ENCODE assay signal across 1 cellular context in genomic region chr7:24472093-24472492, GRCh38.
TF ChIP-seq lines count a peak whose summit lies in the region.

No MANE protein-coding gene starts in this region.

TF ChIP-seq in GM23338, 12 proteins besides CTCF, POLR2A, EP300 and RAD21:
- TF ChIP-seq, protein P1, sequence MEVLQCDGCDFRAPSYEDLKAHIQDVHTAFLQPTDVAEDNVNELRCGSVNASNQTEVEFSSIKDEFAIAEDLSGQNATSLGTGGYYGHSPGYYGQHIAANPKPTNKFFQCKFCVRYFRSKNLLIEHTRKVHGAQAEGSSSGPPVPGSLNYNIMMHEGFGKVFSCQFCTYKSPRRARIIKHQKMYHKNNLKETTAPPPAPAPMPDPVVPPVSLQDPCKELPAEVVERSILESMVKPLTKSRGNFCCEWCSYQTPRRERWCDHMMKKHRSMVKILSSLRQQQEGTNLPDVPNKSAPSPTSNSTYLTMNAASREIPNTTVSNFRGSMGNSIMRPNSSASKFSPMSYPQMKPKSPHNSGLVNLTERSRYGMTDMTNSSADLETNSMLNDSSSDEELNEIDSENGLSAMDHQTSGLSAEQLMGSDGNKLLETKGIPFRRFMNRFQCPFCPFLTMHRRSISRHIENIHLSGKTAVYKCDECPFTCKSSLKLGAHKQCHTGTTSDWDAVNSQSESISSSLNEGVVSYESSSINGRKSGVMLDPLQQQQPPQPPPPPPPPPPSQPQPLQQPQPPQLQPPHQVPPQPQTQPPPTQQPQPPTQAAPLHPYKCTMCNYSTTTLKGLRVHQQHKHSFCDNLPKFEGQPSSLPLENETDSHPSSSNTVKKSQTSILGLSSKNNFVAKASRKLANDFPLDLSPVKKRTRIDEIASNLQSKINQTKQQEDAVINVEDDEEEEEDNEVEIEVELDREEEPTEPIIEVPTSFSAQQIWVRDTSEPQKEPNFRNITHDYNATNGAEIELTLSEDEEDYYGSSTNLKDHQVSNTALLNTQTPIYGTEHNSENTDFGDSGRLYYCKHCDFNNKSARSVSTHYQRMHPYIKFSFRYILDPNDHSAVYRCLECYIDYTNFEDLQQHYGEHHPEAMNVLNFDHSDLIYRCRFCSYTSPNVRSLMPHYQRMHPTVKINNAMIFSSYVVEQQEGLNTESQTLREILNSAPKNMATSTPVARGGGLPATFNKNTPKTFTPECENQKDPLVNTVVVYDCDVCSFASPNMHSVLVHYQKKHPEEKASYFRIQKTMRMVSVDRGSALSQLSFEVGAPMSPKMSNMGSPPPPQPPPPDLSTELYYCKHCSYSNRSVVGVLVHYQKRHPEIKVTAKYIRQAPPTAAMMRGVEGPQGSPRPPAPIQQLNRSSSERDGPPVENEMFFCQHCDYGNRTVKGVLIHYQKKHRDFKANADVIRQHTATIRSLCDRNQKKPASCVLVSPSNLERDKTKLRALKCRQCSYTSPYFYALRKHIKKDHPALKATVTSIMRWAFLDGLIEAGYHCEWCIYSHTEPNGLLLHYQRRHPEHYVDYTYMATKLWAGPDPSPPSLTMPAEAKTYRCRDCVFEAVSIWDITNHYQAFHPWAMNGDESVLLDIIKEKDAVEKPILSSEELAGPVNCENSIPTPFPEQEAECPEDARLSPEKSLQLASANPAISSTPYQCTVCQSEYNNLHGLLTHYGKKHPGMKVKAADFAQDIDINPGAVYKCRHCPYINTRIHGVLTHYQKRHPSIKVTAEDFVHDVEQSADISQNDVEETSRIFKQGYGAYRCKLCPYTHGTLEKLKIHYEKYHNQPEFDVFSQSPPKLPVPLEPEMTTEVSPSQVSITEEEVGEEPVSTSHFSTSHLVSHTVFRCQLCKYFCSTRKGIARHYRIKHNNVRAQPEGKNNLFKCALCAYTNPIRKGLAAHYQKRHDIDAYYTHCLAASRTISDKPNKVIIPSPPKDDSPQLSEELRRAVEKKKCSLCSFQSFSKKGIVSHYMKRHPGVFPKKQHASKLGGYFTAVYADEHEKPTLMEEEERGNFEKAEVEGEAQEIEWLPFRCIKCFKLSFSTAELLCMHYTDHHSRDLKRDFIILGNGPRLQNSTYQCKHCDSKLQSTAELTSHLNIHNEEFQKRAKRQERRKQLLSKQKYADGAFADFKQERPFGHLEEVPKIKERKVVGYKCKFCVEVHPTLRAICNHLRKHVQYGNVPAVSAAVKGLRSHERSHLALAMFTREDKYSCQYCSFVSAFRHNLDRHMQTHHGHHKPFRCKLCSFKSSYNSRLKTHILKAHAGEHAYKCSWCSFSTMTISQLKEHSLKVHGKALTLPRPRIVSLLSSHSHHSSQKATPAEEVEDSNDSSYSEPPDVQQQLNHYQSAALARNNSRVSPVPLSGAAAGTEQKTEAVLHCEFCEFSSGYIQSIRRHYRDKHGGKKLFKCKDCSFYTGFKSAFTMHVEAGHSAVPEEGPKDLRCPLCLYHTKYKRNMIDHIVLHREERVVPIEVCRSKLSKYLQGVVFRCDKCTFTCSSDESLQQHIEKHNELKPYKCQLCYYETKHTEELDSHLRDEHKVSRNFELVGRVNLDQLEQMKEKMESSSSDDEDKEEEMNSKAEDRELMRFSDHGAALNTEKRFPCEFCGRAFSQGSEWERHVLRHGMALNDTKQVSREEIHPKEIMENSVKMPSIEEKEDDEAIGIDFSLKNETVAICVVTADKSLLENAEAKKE (CRISPR knock-in tag; IDR thresholded peaks at IDR 0.05) = no peak
- TF ChIP-seq JUNB (IDR thresholded peaks at IDR 0.05; ENCODE audit: unreplicated experiment) (no peak), ZNF114 (CRISPR knock-in tag; IDR thresholded peaks at IDR 0.05) (no peak), STAT1 (IDR thresholded peaks at IDR 0.05; ENCODE audit: unreplicated experiment) (no peak), POLR2AphosphoS5 (IDR thresholded peaks at IDR 0.05; ENCODE audit: low read depth) (no peak), ZNF331 (CRISPR knock-in tag; IDR thresholded peaks at IDR 0.05; ENCODE audit: low read depth) (no peak)
- TF ChIP-seq, protein P2, sequence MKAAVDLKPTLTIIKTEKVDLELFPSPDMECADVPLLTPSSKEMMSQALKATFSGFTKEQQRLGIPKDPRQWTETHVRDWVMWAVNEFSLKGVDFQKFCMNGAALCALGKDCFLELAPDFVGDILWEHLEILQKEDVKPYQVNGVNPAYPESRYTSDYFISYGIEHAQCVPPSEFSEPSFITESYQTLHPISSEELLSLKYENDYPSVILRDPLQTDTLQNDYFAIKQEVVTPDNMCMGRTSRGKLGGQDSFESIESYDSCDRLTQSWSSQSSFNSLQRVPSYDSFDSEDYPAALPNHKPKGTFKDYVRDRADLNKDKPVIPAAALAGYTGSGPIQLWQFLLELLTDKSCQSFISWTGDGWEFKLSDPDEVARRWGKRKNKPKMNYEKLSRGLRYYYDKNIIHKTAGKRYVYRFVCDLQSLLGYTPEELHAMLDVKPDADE (IDR thresholded peaks at IDR 0.05) = no peak
- TF ChIP-seq, protein P3, sequence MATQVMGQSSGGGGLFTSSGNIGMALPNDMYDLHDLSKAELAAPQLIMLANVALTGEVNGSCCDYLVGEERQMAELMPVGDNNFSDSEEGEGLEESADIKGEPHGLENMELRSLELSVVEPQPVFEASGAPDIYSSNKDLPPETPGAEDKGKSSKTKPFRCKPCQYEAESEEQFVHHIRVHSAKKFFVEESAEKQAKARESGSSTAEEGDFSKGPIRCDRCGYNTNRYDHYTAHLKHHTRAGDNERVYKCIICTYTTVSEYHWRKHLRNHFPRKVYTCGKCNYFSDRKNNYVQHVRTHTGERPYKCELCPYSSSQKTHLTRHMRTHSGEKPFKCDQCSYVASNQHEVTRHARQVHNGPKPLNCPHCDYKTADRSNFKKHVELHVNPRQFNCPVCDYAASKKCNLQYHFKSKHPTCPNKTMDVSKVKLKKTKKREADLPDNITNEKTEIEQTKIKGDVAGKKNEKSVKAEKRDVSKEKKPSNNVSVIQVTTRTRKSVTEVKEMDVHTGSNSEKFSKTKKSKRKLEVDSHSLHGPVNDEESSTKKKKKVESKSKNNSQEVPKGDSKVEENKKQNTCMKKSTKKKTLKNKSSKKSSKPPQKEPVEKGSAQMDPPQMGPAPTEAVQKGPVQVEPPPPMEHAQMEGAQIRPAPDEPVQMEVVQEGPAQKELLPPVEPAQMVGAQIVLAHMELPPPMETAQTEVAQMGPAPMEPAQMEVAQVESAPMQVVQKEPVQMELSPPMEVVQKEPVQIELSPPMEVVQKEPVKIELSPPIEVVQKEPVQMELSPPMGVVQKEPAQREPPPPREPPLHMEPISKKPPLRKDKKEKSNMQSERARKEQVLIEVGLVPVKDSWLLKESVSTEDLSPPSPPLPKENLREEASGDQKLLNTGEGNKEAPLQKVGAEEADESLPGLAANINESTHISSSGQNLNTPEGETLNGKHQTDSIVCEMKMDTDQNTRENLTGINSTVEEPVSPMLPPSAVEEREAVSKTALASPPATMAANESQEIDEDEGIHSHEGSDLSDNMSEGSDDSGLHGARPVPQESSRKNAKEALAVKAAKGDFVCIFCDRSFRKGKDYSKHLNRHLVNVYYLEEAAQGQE (IDR thresholded peaks at IDR 0.05; ENCODE audit: unreplicated experiment) = no peak
